Comparison of ENCODE assay signal across 8 cellular contexts in genomic region chrX:17736478-17736855, GRCh38. TPM values are rescaled to one million over a fixed set of nuclear protein-coding genes. Genes with fewer than 3 reads are reported as not detected.
DNase-seq lines count a peak whose midpoint lies in the region; ATAC-seq, FAIRE-seq and TF ChIP-seq lines count a peak whose summit lies in the region.

No MANE protein-coding gene starts in this region.

- ATAC-seq in activated CD4-positive, alpha-beta T cell treated with anti-CD3 and anti-CD28 coated beads for 36 hours = no peak

- TF ChIP-seq CTCF in GM10248 (IDR thresholded peaks at IDR 0.05; ENCODE audit: control extremely low read depth, extremely low read depth, low read depth, missing control alignments) = no peak

- peaks cover 5% of the 10 kb centered on the region for H3K27me3 Mint-ChIP-seq in activated CD4-positive, alpha-beta T cell treated with anti-CD3 and anti-CD28 coated beads for 36 hours

- intact Hi-C loops in activated CD4-positive, alpha-beta T cell treated with anti-CD3 and anti-CD28 coated beads for 36 hours (cut with DNase I, micrococcal nuclease) = loop anchor here (5.0 to 10.0 kb wide), 9 partner anchors 84 to 1948 kb away; partner anchors contain the start of genes CDKL5 (in 1 of the 2), PDHA1 (in 1 of the 2), RBBP7 (in 1 of the 2) and RS1 (in 1 of the 2)

- no peaks in the 10 kb centered on the region for H3K36me3 Mint-ChIP-seq in activated CD4-positive, alpha-beta T cell treated with anti-CD3 and anti-CD28 coated beads for 36 hours (ENCODE audit: low read depth)

- POLR2A ChIA-PET in activated CD4-positive, alpha-beta T cell treated with anti-CD3 and anti-CD28 coated beads for 36 hours (lab: Charles Lee) = no interaction called here
- POLR2A ChIA-PET in GM10248 (lab: Yijun Ruan, JAX) = interaction anchor here (0.7 kb wide), 1 partner anchor 27 kb away, joined by 6 read pairs; no protein-coding TSS in a partner anchor

- H3K4me1 Mint-ChIP-seq in activated CD4-positive, alpha-beta T cell treated with anti-CD3 and anti-CD28 coated beads for 36 hours = peaks cover 25% of the 10 kb centered on the region

- peak overlapping the region; percentile 81 for H3K4me3 Mint-ChIP-seq in activated CD4-positive, alpha-beta T cell treated with anti-CD3 and anti-CD28 coated beads for 36 hours

- H3K9me3 Mint-ChIP-seq in activated CD4-positive, alpha-beta T cell treated with anti-CD3 and anti-CD28 coated beads for 36 hours (ENCODE audit: low read depth) = no peaks in the 10 kb centered on the region

- CTCF ChIA-PET in activated CD4-positive, alpha-beta T cell treated with anti-CD3 and anti-CD28 coated beads for 36 hours (lab: Charles Lee) = interaction anchor here (0.5 to 1.0 kb wide), 3 partner anchors 8 to 187 kb away, joined by 3 to 5 read pairs (median 3); no protein-coding TSS in a partner anchor
- CTCF ChIA-PET in GM10248 (lab: Yijun Ruan, JAX) = no interaction called here

- DNase-seq in activated CD4-positive, alpha-beta T cell treated with anti-CD3 and anti-CD28 coated beads for 36 hours = no peak
- no peak for DNase-seq in activated CD4-positive, alpha-beta T cell treated with anti-CD3 and anti-CD28 coated beads, Interleukin-2, amount 50 U/mL, for 4 hours
- DNase-seq in amniotic epithelial cell (ENCODE audit: low read depth) = peak; percentile 6
- DNase-seq in substantia nigra (lab: John Stamatoyannopoulos, UW) = no peak
- DNase-seq in HPDE6-E6E7 (ENCODE audit: extremely low spot score) = no peak
- DNase-seq in GM10248 (ENCODE audit: extremely low spot score) = no peak
- DNase-seq in activated CD4-positive, alpha-beta T cell treated with anti-CD3 and anti-CD28 coated beads, Interleukin-2, amount 50 U/mL, for 48 hours = no peak

- peak overlapping the region; percentile 64 for H3K27ac ChIP-seq in substantia nigra (ENCODE audit: low read depth, low read length, poor library complexity, severe bottlenecking)

- peak overlapping the region; percentile 72 for H3K27ac Mint-ChIP-seq in activated CD4-positive, alpha-beta T cell treated with anti-CD3 and anti-CD28 coated beads for 36 hours

- FAIRE-seq in islet of Langerhans (lab: Jason Lieb, UNC) = peak; percentile 9

RNA-seq across cellular contexts. Expression of gene SCML1, which starts 0.8 kb away (rescaled TPM):
- total RNA-seq in activated CD4-positive, alpha-beta T cell treated with anti-CD3 and anti-CD28 coated beads for 36 hours = 1 to 10 TPM; 7.3 TPM
